Comparison of ENCODE assay signal across 9 cellular contexts in genomic region chr2:209663149-209663548, GRCh38.
A peak's percentile ranks its signal among the peaks of the same experiment; 100 is the strongest.
DNase-seq lines count a peak whose midpoint lies in the region; ATAC-seq and TF ChIP-seq lines count a peak whose summit lies in the region.
"Had no signal": no experiment of that assay in that cellular context is flagged by ENCODE, and none has a peak within 500 bp of the region (broad histone marks: within the 10 kb centered on the region; RNA-seq: fewer than 3 reads in every experiment).

No MANE protein-coding gene starts in this region.

- H2AFZ ChIP-seq in OCI-LY7 (ENCODE audit: low read length), result no peak overlapping the region

- POLR2A ChIA-PET in OCI-LY7 (lab: Charles Lee), result no interaction called here

- no peak overlapping the region for H3K4me3 ChIP-seq in OCI-LY7 (ENCODE audit: low read depth, low read length, poor library complexity, severe bottlenecking)

- no peaks in the 10 kb centered on the region for H4K20me1 ChIP-seq in OCI-LY7 (ENCODE audit: insufficient read depth, low read length)

- peak; percentile 48 for DNase-seq in EH (ENCODE audit: low read depth)
- DNase-seq in inferior parietal cortex (ENCODE audit: extremely low spot score), result peak; percentile 60
- DNase-seq in OCI-LY7 (ENCODE audit: low spot score), result no peak
- DNase-seq in NCI-H82 (lab: John Stamatoyannopoulos, UW), result no peak
- DNase-seq: stimulated activated CD4-positive, alpha-beta T cell treated with anti-CD3 and anti-CD28 coated beads, Interleukin-4, amount 100 ng/mL, for 24 hours had no signal

- H3K4me1 ChIP-seq in OCI-LY7 (ENCODE audit: insufficient read depth, low read length, poor library complexity, severe bottlenecking), result no peaks in the 10 kb centered on the region

- TF ChIP-seq CTCF in OCI-LY7 (conservative IDR thresholded peaks at IDR 0.05; ENCODE audit: low read length), result no peak

- no peak overlapping the region for H3K27ac ChIP-seq in OCI-LY7 (ENCODE audit: low read depth, low read length, poor library complexity, severe bottlenecking)

- no peaks in the 10 kb centered on the region for H3K36me3 ChIP-seq in OCI-LY7 (ENCODE audit: insufficient read depth, low read length)

- BruUV-seq in OCI-LY7 (replicated peaks; lab: Mats Ljungman, UMichigan), result no TSS peak

- CTCF ChIA-PET in OCI-LY7 (lab: Charles Lee; ENCODE audit: unreplicated experiment), result no interaction called here

- intact Hi-C loops in OCI-LY7 (cut with micrococcal nuclease; ENCODE audit: unreplicated experiment), result no loop called here

- no peaks in the 10 kb centered on the region for H3K79me2 ChIP-seq in OCI-LY7 (ENCODE audit: insufficient read depth, low read depth, low read length)

- no peaks in the 10 kb centered on the region for H3K9me3 ChIP-seq in OCI-LY7 (ENCODE audit: low read length)

- H3K4me2 ChIP-seq in OCI-LY7 (ENCODE audit: low read length), result no peak overlapping the region

- no peaks in the 10 kb centered on the region for H3K9me2 ChIP-seq in OCI-LY7 (ENCODE audit: insufficient read depth, low read length)

- ATAC-seq in HG03039 (IDR thresholded peaks at IDR 0.05; ENCODE audit: unreplicated experiment) (peak; percentile 53), SK-N-SH treated with all-trans-retinoic acid at 6 μM for 48 hours (peak; percentile 93), GM18907 (IDR thresholded peaks at IDR 0.05; ENCODE audit: unreplicated experiment) (no peak), GM18517 (IDR thresholded peaks at IDR 0.05; ENCODE audit: unreplicated experiment) (no peak)

TF ChIP-seq in SK-N-SH treated with all-trans-retinoic acid at 6 μM for 48 hours, 23 proteins besides CTCF, POLR2A, EP300 and RAD21:
- TF ChIP-seq TOX (CRISPR knock-in tag; IDR thresholded peaks at IDR 0.05; ENCODE audit: borderline replicate concordance), result no peak
- TF ChIP-seq TCF4 (CRISPR knock-in tag; IDR thresholded peaks at IDR 0.05; ENCODE audit: borderline replicate concordance), result peak; percentile 88; the same call in 1 of the 2 replicates
- no peak for TF ChIP-seq PATZ1 (CRISPR knock-in tag; IDR thresholded peaks at IDR 0.05; ENCODE audit: borderline replicate concordance)
- no peak for TF ChIP-seq CSRNP3 (CRISPR knock-in tag; IDR thresholded peaks at IDR 0.05)
- TF ChIP-seq ZNF70 (CRISPR knock-in tag; IDR thresholded peaks at IDR 0.05), result peak; percentile 48; the same call in 1 of the 2 replicates
- TF ChIP-seq ESRRG (CRISPR knock-in tag; IDR thresholded peaks at IDR 0.05), result no peak
- TF ChIP-seq ZFP30 (CRISPR knock-in tag; IDR thresholded peaks at IDR 0.05), result no peak
- TF ChIP-seq POU6F1 (CRISPR knock-in tag; IDR thresholded peaks at IDR 0.05; ENCODE audit: borderline replicate concordance, low read depth), result no peak
- TF ChIP-seq PPARA (CRISPR knock-in tag; IDR thresholded peaks at IDR 0.05; ENCODE audit: borderline replicate concordance), result no peak
- no peak for TF ChIP-seq BACH2 (CRISPR knock-in tag; IDR thresholded peaks at IDR 0.05; ENCODE audit: borderline replicate concordance)
- TF ChIP-seq ZNF565 (CRISPR knock-in tag; conservative IDR thresholded peaks at IDR 0.05; ENCODE audit: low read depth), result 0 out of 2 replicates have a peak, but pooled peaks have one; percentile 69
- peak; percentile 93; the same call in 1 of the 2 replicates for TF ChIP-seq TSHZ2 (CRISPR knock-in tag; IDR thresholded peaks at IDR 0.05)
- 0 out of 2 replicates have a peak, but pooled peaks have one; percentile 43 for TF ChIP-seq ZNF8 (CRISPR knock-in tag; IDR thresholded peaks at IDR 0.05)
- no peak for TF ChIP-seq GLIS3 (CRISPR knock-in tag; IDR thresholded peaks at IDR 0.05)
- TF ChIP-seq ARNTL (CRISPR knock-in tag; IDR thresholded peaks at IDR 0.05; ENCODE audit: borderline replicate concordance, low read depth), result peak; percentile 77; the same call in 1 of the 2 replicates
- no peak for TF ChIP-seq CSDC2 (CRISPR knock-in tag; IDR thresholded peaks at IDR 0.05)
- TF ChIP-seq SNAI2 (CRISPR knock-in tag; IDR thresholded peaks at IDR 0.05), result no peak
- TF ChIP-seq RARB (CRISPR knock-in tag; IDR thresholded peaks at IDR 0.05), result no peak
- TF ChIP-seq ZFP3 (CRISPR knock-in tag; IDR thresholded peaks at IDR 0.05), result no peak
- TF ChIP-seq ISL1 (CRISPR knock-in tag; IDR thresholded peaks at IDR 0.05), result no peak
- no peak for TF ChIP-seq OSR1 (CRISPR knock-in tag; IDR thresholded peaks at IDR 0.05)
- TF ChIP-seq ZC3H10 (CRISPR knock-in tag; IDR thresholded peaks at IDR 0.05), result no peak
- TF ChIP-seq CREB5 (CRISPR knock-in tag; IDR thresholded peaks at IDR 0.05; ENCODE audit: low read depth), result no peak

Comparison
In these comparisons a context has a peak if more than half of its experiments do, and no peak if none do; other contexts are left out.
1. DNase-seq: peak in EH (single experiment) and inferior parietal cortex (single experiment); none in OCI-LY7 (single experiment) and NCI-H82 (single experiment).
2. ATAC-seq: peak in HG03039 (single experiment) and SK-N-SH treated with all-trans-retinoic acid at 6 μM for 48 hours (single experiment); none in GM18907 (single experiment) and GM18517 (single experiment).